In genomic region chr10:103619424-103620356, GRCh38 we compare ENCODE assay signal across 17 cellular contexts.
DNase-seq lines count a peak whose midpoint lies in the region; ATAC-seq, FAIRE-seq and TF ChIP-seq lines count a peak whose summit lies in the region.
"Had no signal": no experiment of that assay in that cellular context is flagged by ENCODE, and none has a peak within 500 bp of the region (broad histone marks: within the 10 kb centered on the region; RNA-seq: fewer than 3 reads in every experiment).

No MANE protein-coding gene starts in this region.

- H3K9ac ChIP-seq in adipocyte (ENCODE audit: low read length): peak overlapping the region; percentile 80

- DNase-seq in AG04450 (ENCODE audit: low read depth, low spot score): no peak
- no peak for DNase-seq in adipocyte (ENCODE audit: low read depth)
- DNase-seq in right atrium auricular region (ENCODE audit: low spot score): no peak
- DNase-seq in gastrocnemius medialis: no peak
- no peak for DNase-seq in DMS53 treated with DMSO at 0.1 percent for 48 hours (lab: John Stamatoyannopoulos, UW; ENCODE audit: unreplicated experiment)
- DNase-seq in small intestine: no peak
- DNase-seq in CD1c-positive myeloid dendritic cell (ENCODE audit: extremely low spot score): no peak
- DNase-seq: activated T-cell treated with anti-CD3 and anti-CD28 coated beads, Interleukin-2, amount 50 U/mL, for 72 hours; amniotic stem cell; Calu3; effector CD8-positive, alpha-beta T cell; NCI-H2081 treated with DMSO at 0.1 percent for 48 hours; NCI-H774; T-helper 17 cell had no signal

- ATAC-seq in gastrocnemius medialis (no peak), GM18520 (IDR thresholded peaks at IDR 0.05; ENCODE audit: unreplicated experiment) (no peak)
- ATAC-seq: activated T-cell treated with anti-CD3 and anti-CD28 coated beads, Interleukin-2, amount 50 U/mL, for 72 hours; T-helper 17 cell had no signal

- CTCF ChIA-PET in AG04450 (lab: Charles Lee): interaction anchor here (3.3 kb wide), 1 partner anchor 67 kb away, joined by 17 read pairs; no protein-coding TSS in a partner anchor

- H3K27me3 ChIP-seq in AG04450 (ENCODE audit: control insufficient read depth, insufficient read depth, low read length) (no peaks in the 10 kb centered on the region), adipocyte (replicated peaks; ENCODE audit: control insufficient read depth, insufficient read depth, low read length) (no peaks in the 10 kb centered on the region), right atrium auricular region (no peaks in the 10 kb centered on the region), gastrocnemius medialis (no peaks in the 10 kb centered on the region), small intestine (ENCODE audit: control insufficient read depth in 2 of 2, insufficient read depth in 2 of 2, low read length in 2 of 2) (no peaks in the 10 kb centered on the region)
- H3K27me3 ChIP-seq: right lobe of liver had no signal

- H3K27ac ChIP-seq in AG04450 (ENCODE audit: low read depth, low read length): peak overlapping the region; percentile 39
- H3K27ac ChIP-seq in right atrium auricular region: peak overlapping the region; percentile 51 to 57
- peak overlapping the region in 3 of 4 donors; percentile 10 to 45 (median 29) for H3K27ac ChIP-seq in gastrocnemius medialis
- H3K27ac ChIP-seq in small intestine (ENCODE audit: low read depth in 1 of 2, low read length in 1 of 2): peak overlapping the region in 1 of 2 donors; percentile 39

- H3K4me1 ChIP-seq in adipocyte (ENCODE audit: control insufficient read depth, insufficient read depth, low read length): peaks cover 75% of the 10 kb centered on the region
- H3K4me1 ChIP-seq in right atrium auricular region: peaks cover 0 to 76% of the 10 kb centered on the region in 2 donors
- H3K4me1 ChIP-seq in gastrocnemius medialis: peaks cover 60 to 66% of the 10 kb centered on the region in 2 donors
- no peaks in the 10 kb centered on the region for H3K4me1 ChIP-seq in small intestine (ENCODE audit: control insufficient read depth in 2 of 2, insufficient read depth in 1 of 2, low read depth in 1 of 2, low read length in 1 of 2)

- POLR2A ChIA-PET in AG04450 (lab: Yijun Ruan, JAX): interaction anchor here (0.6 to 2.4 kb wide), 2 partner anchors 14 to 25 kb away, joined by 6 to 8 read pairs; no protein-coding TSS in a partner anchor

- intact Hi-C loops in gastrocnemius medialis (cut with DNase I; ENCODE audit: low total_unique reads): loop anchor here (2.0 kb wide), 1 partner anchor 21 kb away; no protein-coding TSS in a partner anchor

- H3K9me3 ChIP-seq in AG04450 (ENCODE audit: control insufficient read depth, insufficient read depth, low read length) (no peaks in the 10 kb centered on the region; the same call in 1 of the 2 replicates), adipocyte (ENCODE audit: control insufficient read depth, low read length) (no peaks in the 10 kb centered on the region), right atrium auricular region (no peaks in the 10 kb centered on the region), gastrocnemius medialis (no peaks in the 10 kb centered on the region), small intestine (ENCODE audit: control insufficient read depth, low read depth) (no peaks in the 10 kb centered on the region)
- H3K9me3 ChIP-seq: right lobe of liver had no signal

- FAIRE-seq in small intestine (lab: Jason Lieb, UNC): no peak
- FAIRE-seq: keratinocyte had no signal

- TF ChIP-seq POLR2A in gastrocnemius medialis (IDR thresholded peaks at IDR 0.05): no peak

- TF ChIP-seq CTCF in AG04450 (IDR thresholded peaks at IDR 0.05; ENCODE audit: low read depth, low read length): no peak
- no peak for TF ChIP-seq CTCF in right atrium auricular region (IDR thresholded peaks at IDR 0.05)
- no peak for TF ChIP-seq CTCF in gastrocnemius medialis (IDR thresholded peaks at IDR 0.05 in 4 of 5, conservative IDR thresholded peaks at IDR 0.05 in 1 of 5)

- whole genome bisulfite sequencing in small intestine, 3 donors: 79 to 94% (median 87%) methylated on average over 20 to 22 of the region's 22 CpGs

- in situ Hi-C loops in gastrocnemius medialis (cut with MboI; ENCODE audit: low sequenced_read_pairs in 4 of 4): no loop called here

- H3K4me3 ChIP-seq in AG04450 (ENCODE audit: low read depth, low read length) (no peak overlapping the region), adipocyte (ENCODE audit: low read length) (peak overlapping the region; percentile 52), right atrium auricular region (no peak overlapping the region), gastrocnemius medialis (no peak overlapping the region), small intestine (ENCODE audit: low read depth in 1 of 2, low read length in 2 of 2) (no peak overlapping the region)
- H3K4me3 ChIP-seq: right lobe of liver had no signal

- H3K36me3 ChIP-seq in adipocyte (ENCODE audit: control insufficient read depth, insufficient read depth, low read length, severe bottlenecking) (peaks cover 61% of the 10 kb centered on the region), right atrium auricular region (peaks cover 13% of the 10 kb centered on the region), gastrocnemius medialis (no peaks in the 10 kb centered on the region), small intestine (ENCODE audit: control insufficient read depth in 2 of 2, insufficient read depth in 2 of 2, low read length in 2 of 2) (peaks cover 0 to 2% of the 10 kb centered on the region in 2 donors)
